ENCODE assay signal across 19 cellular contexts in genomic region chr2:233140913-233141469, GRCh38.
DNase-seq lines count a peak whose midpoint lies in the region; ATAC-seq and TF ChIP-seq lines count a peak whose summit lies in the region.
"Had no signal": no experiment of that assay in that cellular context is flagged by ENCODE, and none has a peak within 500 bp of the region (broad histone marks: within the 10 kb centered on the region; RNA-seq: fewer than 3 reads in every experiment).

No MANE protein-coding gene starts in this region.

- peaks cover 87% of the 10 kb centered on the region for H3K36me3 Mint-ChIP-seq in activated CD8-positive, alpha-beta T cell treated with anti-CD3 and anti-CD28 coated beads, Interleukin-2, amount 10 ng/mL, durations not matched to agents 7 days and 5 days (ENCODE audit: low read depth)
- H3K36me3 Mint-ChIP-seq in immature natural killer cell: peaks cover 35 to 59% (median 52%) of the 10 kb centered on the region in 3 donors

- POLR2A ChIA-PET in activated CD8-positive, alpha-beta T cell treated with anti-CD3 and anti-CD28 coated beads, Interleukin-2, amount 10 ng/mL, durations not matched to agents 7 days and 5 days (lab: Charles Lee): interaction anchor here (2.2 kb wide), 1 partner anchor 81 kb away, joined by 19 read pairs; the partner anchor contains the start of gene INPP5D

- peak overlapping the region in 1 of 2 donors; percentile 78 for H3K27ac Mint-ChIP-seq in stimulated activated naive CD8-positive, alpha-beta T cell treated with anti-CD3 and anti-CD28 coated beads, Interleukin-15, amount 100 ng/mL, for 72 hours
- H3K27ac Mint-ChIP-seq in activated CD8-positive, alpha-beta T cell treated with anti-CD3 and anti-CD28 coated beads, Interleukin-2, amount 10 ng/mL, durations not matched to agents 7 days and 5 days: peak overlapping the region; percentile 91
- H3K27ac Mint-ChIP-seq in immature natural killer cell: peak overlapping the region; percentile 80 to 95 (median 90)

- CTCF ChIA-PET in activated CD8-positive, alpha-beta T cell treated with anti-CD3 and anti-CD28 coated beads, Interleukin-2, amount 10 ng/mL, durations not matched to agents 7 days and 5 days (lab: Charles Lee): interaction anchor here (1.1 to 1.4 kb wide), 2 partner anchors 11 to 81 kb away, joined by 4 read pairs; partner anchors contain the start of gene INPP5D

- H3K4me3 Mint-ChIP-seq in stimulated activated naive CD8-positive, alpha-beta T cell treated with anti-CD3 and anti-CD28 coated beads, Interleukin-15, amount 100 ng/mL, for 72 hours: peak overlapping the region; percentile 3 to 52
- peak overlapping the region; percentile 30 for H3K4me3 Mint-ChIP-seq in activated CD8-positive, alpha-beta T cell treated with anti-CD3 and anti-CD28 coated beads, Interleukin-2, amount 10 ng/mL, durations not matched to agents 7 days and 5 days
- peak overlapping the region; percentile 61 to 76 (median 71) for H3K4me3 Mint-ChIP-seq in immature natural killer cell
- H3K4me3 Mint-ChIP-seq: T-helper 1 cell treated with Interleukin-12 subunit alpha and Interleukin-12 subunit beta and Interleukin-4 antibody, amounts not matched to agents 30 μg/mL and 1 μg/mL, for 36 hours had no signal

- intact Hi-C loops in lower lobe of right lung (cut with DNase I): no loop called here

- peaks cover 8 to 9% of the 10 kb centered on the region in 2 donors for H3K9me3 Mint-ChIP-seq in stimulated activated naive CD8-positive, alpha-beta T cell treated with anti-CD3 and anti-CD28 coated beads, Interleukin-15, amount 100 ng/mL, for 72 hours
- peaks cover under 1% of the 10 kb centered on the region for H3K9me3 Mint-ChIP-seq in activated CD8-positive, alpha-beta T cell treated with anti-CD3 and anti-CD28 coated beads, Interleukin-2, amount 10 ng/mL, durations not matched to agents 7 days and 5 days (ENCODE audit: insufficient read depth)
- H3K9me3 Mint-ChIP-seq in immature natural killer cell: no peaks in the 10 kb centered on the region

- ATAC-seq in stimulated activated naive CD8-positive, alpha-beta T cell treated with anti-CD3 and anti-CD28 coated beads, Interleukin-15, amount 100 ng/mL, for 72 hours: no peak
- no peak for ATAC-seq in stimulated activated naive CD8-positive, alpha-beta T cell treated with anti-CD3 and anti-CD28 coated beads, Interleukin-15, Interleukin-2, amounts not matched to agents 100 U/mL and 50 U/mL, for 24 hours
- ATAC-seq in activated CD8-positive, alpha-beta T cell treated with anti-CD3 and anti-CD28 coated beads, Interleukin-2, amount 10 ng/mL, durations not matched to agents 7 days and 5 days: no peak
- ATAC-seq in GM21447 (IDR thresholded peaks at IDR 0.05; ENCODE audit: unreplicated experiment) (no peak), lower lobe of right lung (no peak)
- ATAC-seq: GM12878, sciatic nerve had no signal

- H3K27ac ChIP-seq in lower lobe of right lung: no peak overlapping the region
- H3K27ac ChIP-seq: cardiac muscle cell, suprapubic skin had no signal

- H3K4me3 ChIP-seq in lower lobe of right lung: no peak overlapping the region
- H3K4me3 ChIP-seq: cardiac muscle cell, GM12878, suprapubic skin had no signal

- H3K36me3 ChIP-seq in lower lobe of right lung: peaks cover 27% of the 10 kb centered on the region
- H3K36me3 ChIP-seq: cardiac muscle cell, suprapubic skin had no signal

- TF ChIP-seq CTCF in lower lobe of right lung (IDR thresholded peaks at IDR 0.05): no peak

- no peaks in the 10 kb centered on the region for H3K27me3 Mint-ChIP-seq in stimulated activated naive CD8-positive, alpha-beta T cell treated with anti-CD3 and anti-CD28 coated beads, Interleukin-15, amount 100 ng/mL, for 72 hours
- no peaks in the 10 kb centered on the region for H3K27me3 Mint-ChIP-seq in activated CD8-positive, alpha-beta T cell treated with anti-CD3 and anti-CD28 coated beads, Interleukin-2, amount 10 ng/mL, durations not matched to agents 7 days and 5 days (ENCODE audit: low read depth)
- peaks cover 13 to 18% (median 16%) of the 10 kb centered on the region in 3 donors for H3K27me3 Mint-ChIP-seq in immature natural killer cell (ENCODE audit: low read depth in 3 of 3)

- no peaks in the 10 kb centered on the region for H3K27me3 ChIP-seq in lower lobe of right lung (ENCODE audit: low read depth)
- H3K27me3 ChIP-seq: suprapubic skin had no signal

- peaks cover 54% of the 10 kb centered on the region for H3K4me1 Mint-ChIP-seq in stimulated activated naive CD8-positive, alpha-beta T cell treated with anti-CD3 and anti-CD28 coated beads, Interleukin-15, amount 100 ng/mL, for 72 hours
- peaks cover 54% of the 10 kb centered on the region for H3K4me1 Mint-ChIP-seq in activated CD8-positive, alpha-beta T cell treated with anti-CD3 and anti-CD28 coated beads, Interleukin-2, amount 10 ng/mL, durations not matched to agents 7 days and 5 days (ENCODE audit: low read depth)
- peaks cover 63 to 79% of the 10 kb centered on the region in 2 donors for H3K4me1 Mint-ChIP-seq in immature natural killer cell

- DNase-seq in stimulated activated naive CD8-positive, alpha-beta T cell treated with anti-CD3 and anti-CD28 coated beads, Interleukin-15, amount 100 ng/mL, for 72 hours: no peak
- DNase-seq in stimulated activated naive CD8-positive, alpha-beta T cell treated with anti-CD3 and anti-CD28 coated beads, Interleukin-15, Interleukin-2, amounts not matched to agents 100 U/mL and 50 U/mL, for 24 hours: no peak
- no peak for DNase-seq in activated CD8-positive, alpha-beta T cell treated with anti-CD3 and anti-CD28 coated beads, Interleukin-2, amount 10 ng/mL, durations not matched to agents 7 days and 5 days
- DNase-seq in immature natural killer cell (no peak), pons (ENCODE audit: low spot score) (no peak), C1 segment of cervical spinal cord (lab: John Stamatoyannopoulos, UW) (no peak), lower lobe of right lung (no peak)
- DNase-seq: activated CD8-positive, alpha-beta memory T cell treated with anti-CD3 and anti-CD28 coated beads, Interleukin-2, amount 50 U/mL, for 48 hours; Calu3; midbrain; NCI-H187 treated with DMSO at 0.1 percent for 48 hours; Right ventricle myocardium superior; stimulated activated CD4-positive, alpha-beta T cell treated with anti-CD3 and anti-CD28 coated beads, Interleukin-2, amount 100 ng/mL, for 24 hours had no signal

- no peaks in the 10 kb centered on the region for H3K4me1 ChIP-seq in lower lobe of right lung
- H3K4me1 ChIP-seq: suprapubic skin had no signal

- peaks cover under 1% of the 10 kb centered on the region for H3K9me3 ChIP-seq in lower lobe of right lung
- H3K9me3 ChIP-seq: suprapubic skin had no signal
